Comparison of ENCODE assay signal across 8 cellular contexts in genomic region chr19:37077615-37077928, GRCh38. TPM values are rescaled to one million over a fixed set of nuclear protein-coding genes. Genes with fewer than 3 reads are reported as not detected.
DNase-seq lines count a peak whose midpoint lies in the region; ATAC-seq and TF ChIP-seq lines count a peak whose summit lies in the region.

No MANE protein-coding gene starts in this region.

- no peak for TF ChIP-seq POLR2A in adrenal gland (IDR thresholded peaks at IDR 0.05)
- TF ChIP-seq POLR2A in thyroid gland (IDR thresholded peaks at IDR 0.05) = no peak

- H3K4me1 ChIP-seq in adrenal gland (replicated peaks in 1 of 2) (peaks cover 7 to 15% of the 10 kb centered on the region in 2 donors), thyroid gland (peaks cover 7 to 10% of the 10 kb centered on the region in 2 donors)

- H3K4me3 ChIP-seq in adrenal gland = peak overlapping the region; percentile 47 to 82 (median 68)
- H3K4me3 ChIP-seq in thyroid gland (replicated peaks in 1 of 3) = peak overlapping the region; percentile 34 to 59 (median 58)

- H3K36me3 ChIP-seq in adrenal gland (replicated peaks in 1 of 2) = no peaks in the 10 kb centered on the region
- H3K36me3 ChIP-seq in thyroid gland = no peaks in the 10 kb centered on the region

- DNase-seq in ACHN (peak; percentile 17), adrenal gland (no peak), thyroid gland (peak in 1 of 2 donors; percentile 10), COLO829 (ENCODE audit: low spot score) (no peak)
- DNase-seq in activated effector memory CD4-positive, alpha-beta T cell treated with Interleukin-2 at 50 U/mL for 16 hours = no peak

- no peaks in the 10 kb centered on the region for H3K27me3 ChIP-seq in adrenal gland
- H3K27me3 ChIP-seq in layer of hippocampus (ENCODE audit: control insufficient read depth, insufficient read depth, low read length) = no peaks in the 10 kb centered on the region
- no peaks in the 10 kb centered on the region for H3K27me3 ChIP-seq in thyroid gland

- H3K27ac ChIP-seq in adrenal gland (peak overlapping the region; percentile 30 to 88 (median 80)), layer of hippocampus (ENCODE audit: low read depth, low read length) (peak overlapping the region; percentile 71), thyroid gland (peak overlapping the region; percentile 66 to 81 (median 81))

- no peak for TF ChIP-seq CTCF in adrenal gland (IDR thresholded peaks at IDR 0.05)
- TF ChIP-seq CTCF in thyroid gland (IDR thresholded peaks at IDR 0.05) = no peak

- 1 to 5% (median 2%) methylated on average over 6 of the region's 6 CpGs for WGBS in adrenal gland, 4 donors
- 1 to 2% methylated on average over 6 of the region's 6 CpGs for WGBS in thyroid gland, 2 donors

- H3K9me3 ChIP-seq in adrenal gland (replicated peaks in 1 of 3) (peaks cover 0 to 5% (median 0%) of the 10 kb centered on the region in 3 donors), thyroid gland (no peaks in the 10 kb centered on the region)

- in situ Hi-C loops in ACHN (cut with HindIII; ENCODE audit: low pct_ligation_motif_present, low pct_unique_long_range_greater_than_20kb, low sequenced_read_pairs) = no loop called here

- intact Hi-C loops in adrenal gland (cut with DNase I) = no loop called here
- intact Hi-C loops in thyroid gland (cut with DNase I) = no loop called here

- ATAC-seq in HG02884 (IDR thresholded peaks at IDR 0.05; ENCODE audit: unreplicated experiment) (peak; percentile 5), GM21717 (IDR thresholded peaks at IDR 0.05; ENCODE audit: unreplicated experiment) (no peak)

RNA-seq across cellular contexts. Expression of gene ZNF420, which starts 0.7 kb away (rescaled TPM):
- total RNA-seq in adrenal gland = 10 to 100 TPM in 6 of 8 donors, 1 to 10 TPM in 2; 7.7 to 20.6 (median 13.3) TPM
- polyA plus RNA-seq in adrenal gland = 10 to 100 TPM in 1 of 3 donors, 1 to 10 TPM in 2; 3.0 to 10.6 (median 3.6) TPM
- total RNA-seq in thyroid gland = 10 to 100 TPM; 15.8 to 26.6 (median 16.8) TPM
